ENCODE assay signal across 14 cellular contexts in genomic region chr16:17784073-17784472, GRCh38.
DNase-seq lines count a peak whose midpoint lies in the region; ATAC-seq, FAIRE-seq and TF ChIP-seq lines count a peak whose summit lies in the region.
"Had no signal": no experiment of that assay in that cellular context is flagged by ENCODE, and none has a peak within 500 bp of the region (broad histone marks: within the 10 kb centered on the region; RNA-seq: fewer than 3 reads in every experiment).

No MANE protein-coding gene starts in this region.

- no peak for TF ChIP-seq EP300 in A549 (IDR thresholded peaks at IDR 0.05)

- POLR2A ChIA-PET in A549 (lab: Yijun Ruan, JAX): no interaction called here
- POLR2A ChIA-PET in HEK293T (lab: Yijun Ruan, JAX): no interaction called here
- POLR2A ChIA-PET in RWPE1 (lab: Yijun Ruan, JAX; ENCODE audit: low non-redundant PET): no interaction called here

- DNase-seq in A549 (ENCODE audit: low read depth in 1 of 2, low spot score in 1 of 2): peak in 1 of 2 experiments; percentile 7
- peak; percentile 10 for DNase-seq in HEK293T (ENCODE audit: extremely low spot score)
- peak; percentile 25 for DNase-seq in RWPE1 (ENCODE audit: low spot score)
- peak; percentile 66 for DNase-seq in fibroblast of mammary gland (ENCODE audit: low read depth)
- no peak for DNase-seq in SHP77 (lab: John Stamatoyannopoulos, UW)
- DNase-seq in SW480 (ENCODE audit: low spot score): no peak
- DNase-seq in D721Med (ENCODE audit: insufficient read length, low spot score): no peak
- DNase-seq: activated CD4-positive, alpha-beta T cell treated with anti-CD3 and anti-CD28 coated beads, Interleukin-2, amount 10 ng/mL, durations not matched to agents 24 days and 14 days; BE2C; dermis blood vessel endothelial cell; hypothalamus; NCI-H1694 treated with DMSO at 0.1 percent for 48 hours; Right ventricle myocardium superior had no signal

- ATAC-seq in A549 (no peak), GM21717 (IDR thresholded peaks at IDR 0.05; ENCODE audit: unreplicated experiment) (no peak)

- no peaks in the 10 kb centered on the region for H3K4me1 ChIP-seq in A549
- H3K4me1 ChIP-seq: BE2C had no signal

- no peak for TF ChIP-seq POLR2A in A549 (IDR thresholded peaks at IDR 0.05; ENCODE audit: low read length)

- H3K27ac ChIP-seq in A549 (no peak overlapping the region), RWPE1 (no peak overlapping the region)

- H3K9me3 ChIP-seq in A549: no peaks in the 10 kb centered on the region
- H3K9me3 ChIP-seq: BE2C had no signal

- CTCF ChIA-PET in A549 (lab: Yijun Ruan, JAX) (no interaction called here), HEK293T (lab: Yijun Ruan, JAX) (no interaction called here), RWPE1 (lab: Yijun Ruan, JAX) (no interaction called here)

- no peak for TF ChIP-seq CTCF in A549 (IDR thresholded peaks at IDR 0.05)
- no peak for TF ChIP-seq CTCF in RWPE1 (conservative IDR thresholded peaks at IDR 0.05; ENCODE audit: low read depth)
- no peak for TF ChIP-seq CTCF in fibroblast of mammary gland (conservative IDR thresholded peaks at IDR 0.05; ENCODE audit: control insufficient read depth, insufficient read depth, low read depth, low read length)
- TF ChIP-seq CTCF in D721Med (IDR thresholded peaks at IDR 0.05; ENCODE audit: insufficient read depth, missing control alignments): no peak

- WGBS in A549 (ENCODE audit: missing lambda C conversion rate): 23% methylated on average over 6 of the region's 6 CpGs

- H3K4me3 ChIP-seq in A549 (no peak overlapping the region), fibroblast of mammary gland (ENCODE audit: control insufficient read depth, low read depth, low read length) (no peak overlapping the region)

- no peak for FAIRE-seq in A549 (lab: Jason Lieb, UNC)
- FAIRE-seq in D721Med (lab: Jason Lieb, UNC): no peak

- TF ChIP-seq RAD21 in A549 (conservative IDR thresholded peaks at IDR 0.05 in 1 of 2, IDR thresholded peaks at IDR 0.05 in 1 of 2): no peak

- H3K4me2 ChIP-seq in A549: no peak overlapping the region

TF ChIP-seq in A549, 52 proteins besides CTCF, POLR2A, EP300 and RAD21:
- no peak for TF ChIP-seq EHMT2 (IDR thresholded peaks at IDR 0.05; ENCODE audit: low read depth)
- no peak for TF ChIP-seq CHD2 (IDR thresholded peaks at IDR 0.05; ENCODE audit: low read length, partially characterized antibody)
- no peak for TF ChIP-seq ZC3H11A (IDR thresholded peaks at IDR 0.05)
- TF ChIP-seq ZFP36 (IDR thresholded peaks at IDR 0.05; ENCODE audit: borderline replicate concordance, partially characterized antibody): no peak
- peak; percentile 83 for TF ChIP-seq REST (IDR thresholded peaks at IDR 0.05)
- no peak for TF ChIP-seq EHF (CRISPR knock-in tag; IDR thresholded peaks at IDR 0.05)
- no peak for TF ChIP-seq HDAC2 (IDR thresholded peaks at IDR 0.05)

TF ChIP-seq in HEK293T, 16 proteins besides CTCF, POLR2A, EP300 and RAD21:
- no peak for TF ChIP-seq NFRKB (IDR thresholded peaks at IDR 0.05)

Comparison
In these comparisons a context has a peak if more than half of its experiments do, and no peak if none do; other contexts are left out.
1. DNase-seq: peak in HEK293T (single experiment), RWPE1 (single experiment) and fibroblast of mammary gland (single experiment); none in SHP77 (0 of 2), SW480 (single experiment) and D721Med (single experiment).